10 cellular contexts compared by ENCODE assay signal in the genomic region with DNA sequence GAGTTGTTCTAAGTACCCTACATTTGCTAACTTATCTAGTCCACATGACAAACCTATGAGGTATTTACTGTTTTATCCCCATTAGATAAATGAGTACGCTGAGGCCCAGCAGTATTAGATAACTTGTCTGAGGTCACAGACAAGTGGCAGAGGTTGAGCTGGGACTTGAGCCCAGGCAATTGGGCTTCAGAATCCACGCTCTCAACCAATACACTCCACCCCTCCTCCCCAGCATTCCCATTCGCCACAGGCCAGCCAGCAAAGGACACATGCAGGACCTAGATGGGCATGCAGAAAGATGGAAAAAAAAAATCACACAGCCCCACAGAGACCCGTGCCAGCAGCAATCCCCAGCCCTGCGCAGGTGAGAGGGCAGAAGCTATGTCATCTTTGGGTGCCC. TPM values are rescaled to one million over a fixed set of nuclear protein-coding genes. Genes with fewer than 3 reads are reported as not detected.
A peak's percentile ranks its signal among the peaks of the same experiment; 100 is the strongest.
DNase-seq lines count a peak whose midpoint lies in the region; ATAC-seq and TF ChIP-seq lines count a peak whose summit lies in the region.
"Had no signal": no experiment of that assay in that cellular context is flagged by ENCODE, and none has a peak within 500 bp of the region (broad histone marks: within the 10 kb centered on the region; RNA-seq: fewer than 3 reads in every experiment).

No MANE protein-coding gene starts in this region.

- ATAC-seq in gastroesophageal sphincter (no peak), GM21825 (IDR thresholded peaks at IDR 0.05; ENCODE audit: unreplicated experiment) (no peak)

- peak overlapping the region in 7 of 8 donors; percentile 40 to 77 (median 72) for H3K4me3 Mint-ChIP-seq in CD4-positive, alpha-beta memory T cell
- H3K4me3 Mint-ChIP-seq in progenitor cell of endocrine pancreas (ENCODE audit: low read depth), result no peak overlapping the region

- peak overlapping the region; percentile 74 to 98 (median 93) for H3K27ac Mint-ChIP-seq in CD4-positive, alpha-beta memory T cell
- peak overlapping the region; percentile 2 for H3K27ac Mint-ChIP-seq in progenitor cell of endocrine pancreas

- peak overlapping the region; percentile 73 for H3K27ac ChIP-seq in CD4-positive, alpha-beta memory T cell (ENCODE audit: low read depth, low read length)
- H3K27ac ChIP-seq in RWPE1 (peak overlapping the region; percentile 99), gastroesophageal sphincter (peak overlapping the region; percentile 94 to 99 (median 96)), prostate gland (peak overlapping the region in 1 of 2 donors; percentile 15)

- POLR2A ChIA-PET in CD4-positive, alpha-beta memory T cell (lab: Charles Lee; ENCODE audit: partially characterized antibody), result interaction anchor here (0.5 to 21.9 kb wide), 11 partner anchors 9 to 1126 kb away, joined by 3 to 516 read pairs (median 6); partner anchors contain the start of genes HDAC7, RPAP3, SLC48A1 and VDR
- POLR2A ChIA-PET in RWPE1 (lab: Yijun Ruan, JAX; ENCODE audit: low non-redundant PET), result interaction anchor here (0.6 kb wide), 1 partner anchor 21 kb away, joined by 3 read pairs; no protein-coding TSS in a partner anchor

- TF ChIP-seq CTCF in RWPE1 (conservative IDR thresholded peaks at IDR 0.05; ENCODE audit: low read depth) (no peak), gastroesophageal sphincter (IDR thresholded peaks at IDR 0.05) (no peak), progenitor cell of endocrine pancreas (IDR thresholded peaks at IDR 0.05; ENCODE audit: unreplicated experiment) (no peak), prostate gland (IDR thresholded peaks at IDR 0.05) (no peak)

- H3K27me3 ChIP-seq in CD4-positive, alpha-beta memory T cell (ENCODE audit: insufficient read depth, low read length), result no peaks in the 10 kb centered on the region
- no peaks in the 10 kb centered on the region for H3K27me3 ChIP-seq in gastroesophageal sphincter
- no peaks in the 10 kb centered on the region for H3K27me3 ChIP-seq in prostate gland (replicated peaks; ENCODE audit: insufficient read depth)

- TF ChIP-seq POLR2A in gastroesophageal sphincter (IDR thresholded peaks at IDR 0.05) (no peak), prostate gland (IDR thresholded peaks at IDR 0.05) (no peak)

- CTCF ChIA-PET in CD4-positive, alpha-beta memory T cell (lab: Charles Lee; ENCODE audit: partially characterized antibody), result interaction anchor here (0.5 to 20.2 kb wide), 16 partner anchors 10 to 1327 kb away, joined by 3 to 568 read pairs (median 6); partner anchors contain the start of gene TMEM106C
- CTCF ChIA-PET in RWPE1 (lab: Yijun Ruan, JAX), result interaction anchor here (0.6 to 1.7 kb wide), 3 partner anchors 10 to 40 kb away, joined by 3 to 6 read pairs (median 4); no protein-coding TSS in a partner anchor

- no peaks in the 10 kb centered on the region for H3K9me3 ChIP-seq in CD4-positive, alpha-beta memory T cell (ENCODE audit: control insufficient read depth in 1 of 2, low read length in 2 of 2)
- H3K9me3 ChIP-seq in gastroesophageal sphincter (no peaks in the 10 kb centered on the region), prostate gland (no peaks in the 10 kb centered on the region)
- H3K9me3 ChIP-seq: Caco-2 had no signal

- intact Hi-C loops in CD4-positive, alpha-beta memory T cell (cut with micrococcal nuclease), result no loop called here
- intact Hi-C loops in prostate gland (cut with DNase I), result no loop called here

- TF ChIP-seq EP300 in gastroesophageal sphincter (IDR thresholded peaks at IDR 0.05), result no peak

- H3K27me3 Mint-ChIP-seq in CD4-positive, alpha-beta memory T cell, result no peaks in the 10 kb centered on the region
- H3K27me3 Mint-ChIP-seq in progenitor cell of endocrine pancreas, result no peaks in the 10 kb centered on the region

- peaks cover 4% of the 10 kb centered on the region for H3K36me3 ChIP-seq in CD4-positive, alpha-beta memory T cell (ENCODE audit: insufficient read depth, low read length)
- H3K36me3 ChIP-seq in gastroesophageal sphincter (peaks cover 0 to 5% of the 10 kb centered on the region in 2 donors), prostate gland (no peaks in the 10 kb centered on the region)

- WGBS in gastroesophageal sphincter (ENCODE audit: low coverage in 1 of 2), 2 donors, result 22 to 31% methylated on average over 2 to 3 of the region's 5 CpGs
- 59% methylated on average over 5 of the region's 5 CpGs for WGBS in prostate gland

- peaks cover 75 to 100% (median 93%) of the 10 kb centered on the region in 4 donors for H3K4me1 Mint-ChIP-seq in CD4-positive, alpha-beta memory T cell
- H3K4me1 Mint-ChIP-seq in progenitor cell of endocrine pancreas (ENCODE audit: low read depth), result peaks cover 18% of the 10 kb centered on the region

- peaks cover 100% of the 10 kb centered on the region for H3K4me1 ChIP-seq in CD4-positive, alpha-beta memory T cell (ENCODE audit: insufficient read depth, low read length)
- H3K4me1 ChIP-seq in gastroesophageal sphincter, result peaks cover 42 to 100% (median 97%) of the 10 kb centered on the region in 3 donors
- peaks cover 31% of the 10 kb centered on the region for H3K4me1 ChIP-seq in prostate gland (replicated peaks)

- no peak overlapping the region for H3K4me3 ChIP-seq in CD4-positive, alpha-beta memory T cell (ENCODE audit: low read length in 2 of 2)
- no peak overlapping the region for H3K4me3 ChIP-seq in gastroesophageal sphincter
- H3K4me3 ChIP-seq in prostate gland, result no peak overlapping the region

- no peaks in the 10 kb centered on the region for H3K9me3 Mint-ChIP-seq in CD4-positive, alpha-beta memory T cell
- H3K9me3 Mint-ChIP-seq in progenitor cell of endocrine pancreas (ENCODE audit: low read depth), result no peaks in the 10 kb centered on the region

- no peak for DNase-seq in CD4-positive, alpha-beta memory T cell
- DNase-seq in RWPE1 (ENCODE audit: low spot score), result no peak
- DNase-seq in progenitor cell of endocrine pancreas (ENCODE audit: low spot score, unreplicated experiment), result no peak
- no peak for DNase-seq in NCI-H1417 treated with DMSO at 0.1 percent for 48 hours (lab: John Stamatoyannopoulos, UW)
- DNase-seq in iPS-NIHi7 (ENCODE audit: extremely low spot score), result no peak
- DNase-seq in prostate gland (ENCODE audit: low spot score), result no peak
- DNase-seq: Caco-2, HCEC 1CT had no signal

- H3K36me3 Mint-ChIP-seq in CD4-positive, alpha-beta memory T cell, result peaks cover 7 to 33% of the 10 kb centered on the region in 2 donors
- H3K36me3 Mint-ChIP-seq in progenitor cell of endocrine pancreas (ENCODE audit: insufficient read depth), result no peaks in the 10 kb centered on the region

RNA-seq across cellular contexts. Expression of gene HDAC7, which starts 12.4 kb away (rescaled TPM):
- 100 to 1,000 TPM; 139 to 142 TPM for total RNA-seq in CD4-positive, alpha-beta memory T cell
- polyA plus RNA-seq in CD4-positive, alpha-beta memory T cell, result 10 to 100 TPM in 1 of 2 donors, 1 to 10 TPM in 1; 7.9 to 26.8 TPM
- total RNA-seq in gastroesophageal sphincter, result 10 to 100 TPM; 55.9 to 96.5 (median 59.4) TPM
- total RNA-seq in progenitor cell of endocrine pancreas, result 80.0 and 81.0 TPM in 2 replicates
- 10 to 100 TPM; 39.5 to 67.7 TPM for total RNA-seq in prostate gland

RNA-seq across cellular contexts. Expression of gene SLC48A1, which starts 34.3 kb away (rescaled TPM):
- 10 to 100 TPM; 12.1 to 12.3 TPM for total RNA-seq in CD4-positive, alpha-beta memory T cell
- 1 to 10 TPM; 8.7 to 9.0 TPM for polyA plus RNA-seq in CD4-positive, alpha-beta memory T cell
- 10 to 100 TPM; 40.7 to 66.8 (median 53.3) TPM for total RNA-seq in gastroesophageal sphincter
- total RNA-seq in progenitor cell of endocrine pancreas, result 15.1 and 16.2 TPM in 2 replicates
- total RNA-seq in prostate gland, result 10 to 100 TPM; 39.0 to 52.5 TPM

RNA-seq across cellular contexts. Expression of gene RAPGEF3, which starts 48.7 kb away (rescaled TPM):
- total RNA-seq in CD4-positive, alpha-beta memory T cell, result under 1 TPM; 0.15 to 0.39 TPM
- under 1 TPM in 1 of 2 donors, not detected in 1; 0.14 TPM for polyA plus RNA-seq in CD4-positive, alpha-beta memory T cell
- total RNA-seq in gastroesophageal sphincter, result 10 to 100 TPM; 19.3 to 56.8 (median 25.5) TPM
- total RNA-seq in progenitor cell of endocrine pancreas, result 1.2 and 1.7 TPM in 2 replicates
- 10 to 100 TPM; 19.1 to 28.5 TPM for total RNA-seq in prostate gland
